Comparison of ENCODE assay signal across 30 cellular contexts in genomic region chr1:15014521-15014920, GRCh38.
DNase-seq lines count a peak whose midpoint lies in the region; ATAC-seq and TF ChIP-seq lines count a peak whose summit lies in the region.
"Had no signal": no experiment of that assay in that cellular context is flagged by ENCODE, and none has a peak within 500 bp of the region (broad histone marks: within the 10 kb centered on the region; RNA-seq: fewer than 3 reads in every experiment).

No MANE protein-coding gene starts in this region.

- H3K36me3 ChIP-seq in SK-N-SH (replicated peaks in 1 of 2; ENCODE audit: control insufficient read depth in 1 of 2, insufficient read depth in 2 of 2, low read length in 1 of 2) = peaks cover 0 to 6% of the 10 kb centered on the region in 2 experiments
- H3K36me3 ChIP-seq in gastroesophageal sphincter = no peaks in the 10 kb centered on the region
- no peaks in the 10 kb centered on the region for H3K36me3 ChIP-seq in smooth muscle cell (ENCODE audit: low read depth)
- H3K36me3 ChIP-seq: gastrocnemius medialis, lower lobe of right lung, ovary, SJSA1 had no signal

- H3K4me3 Mint-ChIP-seq in T-helper 2 cell treated with Interferon-gamma antibody and Interleukin-4, amounts not matched to agents 5 μg/mL and 100 μg/mL, for 36 hours = no peak overlapping the region
- H3K4me3 Mint-ChIP-seq: activated B cell treated with CpG ODN at 0.5 μM for 24 hours; activated CD4-positive, alpha-beta T cell treated with anti-CD3 and anti-CD28 coated beads, Interleukin-2, amount 10 ng/mL, durations not matched to agents 7 days and 5 days; activated naive CD8-positive, alpha-beta T cell treated with anti-CD3 and anti-CD28 coated beads, Interleukin-2, amount 10 ng/mL, durations not matched to agents 7 days and 5 days; activated T-cell treated with anti-CD3 and anti-CD28 coated beads, Interleukin-2, amount 50 U/mL, for 24 hours; CD4-positive, CD25-positive, alpha-beta regulatory T cell; central memory CD8-positive, alpha-beta T cell had no signal

- H3K4me2 ChIP-seq in SK-N-SH (no peak overlapping the region), smooth muscle cell (no peak overlapping the region)
- H3K4me2 ChIP-seq: hepatocyte had no signal

- CTCF ChIA-PET in SK-N-SH (lab: Yijun Ruan, JAX) = interaction anchor here (0.7 to 1.2 kb wide), 2 partner anchors 13 to 277 kb away, joined by 3 read pairs; no protein-coding TSS in a partner anchor

- H3K27me3 Mint-ChIP-seq in T-helper 2 cell treated with Interferon-gamma antibody and Interleukin-4, amounts not matched to agents 5 μg/mL and 100 μg/mL, for 36 hours (ENCODE audit: low read depth) = no peaks in the 10 kb centered on the region
- H3K27me3 Mint-ChIP-seq: activated CD4-positive, alpha-beta T cell treated with anti-CD3 and anti-CD28 coated beads, Interleukin-2, amount 10 ng/mL, durations not matched to agents 7 days and 5 days; activated naive CD8-positive, alpha-beta T cell treated with anti-CD3 and anti-CD28 coated beads, Interleukin-2, amount 10 ng/mL, durations not matched to agents 7 days and 5 days; activated T-cell treated with anti-CD3 and anti-CD28 coated beads, Interleukin-2, amount 50 U/mL, for 24 hours had no signal

- TF ChIP-seq EP300 in SK-N-SH (IDR thresholded peaks at IDR 0.05; ENCODE audit: borderline replicate concordance in 1 of 2, low read depth in 1 of 2, low read length in 1 of 2) (no peak), gastroesophageal sphincter (IDR thresholded peaks at IDR 0.05) (no peak)

- H3K27ac ChIP-seq in SK-N-SH (ENCODE audit: low read depth in 2 of 2, low read length in 1 of 2) (no peak overlapping the region), gastroesophageal sphincter (no peak overlapping the region), smooth muscle cell (ENCODE audit: low read depth) (no peak overlapping the region)
- H3K27ac ChIP-seq: gastrocnemius medialis, hepatocyte, lower lobe of right lung, ovary, RWPE1, SJSA1 had no signal

- H3K9me2 ChIP-seq in SK-N-SH = no peaks in the 10 kb centered on the region

- H3K79me2 ChIP-seq in SK-N-SH (ENCODE audit: insufficient read depth) (peaks cover 20% of the 10 kb centered on the region; the same call in 1 of the 2 replicates), smooth muscle cell (ENCODE audit: low read depth) (no peaks in the 10 kb centered on the region)
- H3K79me2 ChIP-seq: hepatocyte had no signal

- H3K4me3 ChIP-seq in SK-N-SH (ENCODE audit: low read depth in 2 of 2, low read length in 1 of 2) = no peak overlapping the region
- no peak overlapping the region for H3K4me3 ChIP-seq in gastroesophageal sphincter
- H3K4me3 ChIP-seq in smooth muscle cell = no peak overlapping the region
- H3K4me3 ChIP-seq: gastrocnemius medialis, GM12878, hepatocyte, lower lobe of right lung, ovary, SJSA1 had no signal

- no peaks in the 10 kb centered on the region for H3K36me3 Mint-ChIP-seq in T-helper 2 cell treated with Interferon-gamma antibody and Interleukin-4, amounts not matched to agents 5 μg/mL and 100 μg/mL, for 36 hours (ENCODE audit: low read depth)
- H3K36me3 Mint-ChIP-seq: activated naive CD8-positive, alpha-beta T cell treated with anti-CD3 and anti-CD28 coated beads, Interleukin-2, amount 10 ng/mL, durations not matched to agents 7 days and 5 days; CD4-positive, CD25-positive, alpha-beta regulatory T cell had no signal

- H3K4me1 Mint-ChIP-seq in T-helper 2 cell treated with Interferon-gamma antibody and Interleukin-4, amounts not matched to agents 5 μg/mL and 100 μg/mL, for 36 hours (ENCODE audit: low read depth) = no peaks in the 10 kb centered on the region
- H3K4me1 Mint-ChIP-seq: activated B cell treated with CpG ODN at 0.5 μM for 24 hours; CD4-positive, CD25-positive, alpha-beta regulatory T cell; central memory CD8-positive, alpha-beta T cell had no signal

- H3K27me3 ChIP-seq in SK-N-SH (ENCODE audit: insufficient read depth) = no peaks in the 10 kb centered on the region
- no peaks in the 10 kb centered on the region for H3K27me3 ChIP-seq in gastroesophageal sphincter
- no peaks in the 10 kb centered on the region for H3K27me3 ChIP-seq in smooth muscle cell (ENCODE audit: low read depth)
- H3K27me3 ChIP-seq: gastrocnemius medialis, hepatocyte, ovary, SJSA1 had no signal

- peak; percentile 77 for ATAC-seq in SK-N-SH treated with all-trans-retinoic acid at 6 μM for 48 hours
- ATAC-seq in gastroesophageal sphincter = peak; percentile 16
- ATAC-seq: gastrocnemius medialis, GM12878, lower lobe of right lung had no signal

- H2AFZ ChIP-seq in SK-N-SH (ENCODE audit: low read depth) (no peak overlapping the region), smooth muscle cell (ENCODE audit: low read depth) (no peak overlapping the region)
- H2AFZ ChIP-seq: hepatocyte had no signal

- WGBS in SK-N-SH (ENCODE audit: low lambda C conversion rate) = 77% methylated on average over 7 of the region's 11 CpGs
- WGBS in gastroesophageal sphincter (ENCODE audit: low coverage in 1 of 2), 2 donors = 44 to 47% methylated on average over 4 to 7 of the region's 11 CpGs
- WGBS in smooth muscle cell (ENCODE audit: low lambda C conversion rate) = 94% methylated on average over 11 of the region's 11 CpGs

- DNase-seq in SK-N-SH = no peak
- DNase-seq in NCI-H524 treated with DMSO at 0.1 percent for 48 hours (lab: John Stamatoyannopoulos, UW) = peak; percentile 8
- no peak for DNase-seq in smooth muscle cell (lab: John Stamatoyannopoulos, UW; ENCODE audit: unreplicated experiment)
- no peak for DNase-seq in T-helper 2 cell treated with Interferon-gamma antibody and Interleukin-4, amounts not matched to agents 5 μg/mL and 100 μg/mL, for 36 hours (ENCODE audit: low spot score)
- DNase-seq in NCI-H510A treated with DMSO at 0.1 percent for 48 hours (lab: John Stamatoyannopoulos, UW) = no peak
- no peak for DNase-seq in activated gamma-delta T cell treated with Interleukin-2 at 50 U/mL for 16 hours
- DNase-seq: activated B cell treated with CpG ODN at 0.5 μM for 24 hours; activated CD4-positive, alpha-beta T cell treated with anti-CD3 and anti-CD28 coated beads, Interleukin-2, amount 10 ng/mL, durations not matched to agents 7 days and 5 days; activated effector memory CD4-positive, alpha-beta T cell treated with anti-CD3 and anti-CD28 coated beads, Interleukin-2, amount 50 U/mL, for 16 hours; activated naive CD8-positive, alpha-beta T cell treated with anti-CD3 and anti-CD28 coated beads, Interleukin-2, amount 10 ng/mL, durations not matched to agents 7 days and 5 days; activated T-cell treated with anti-CD3 and anti-CD28 coated beads, Interleukin-2, amount 50 U/mL, for 24 hours; AML-193; CD4-positive, CD25-positive, alpha-beta regulatory T cell; EL; gastrocnemius medialis; lower lobe of right lung; NCI-H1105; NCI-H2081; NCI-H226; OCI-M1; ovary; stimulated activated naive CD4-positive, alpha-beta T cell; T-helper 1 cell had no signal

- no peak for TF ChIP-seq CTCF in SK-N-SH (IDR thresholded peaks at IDR 0.05)
- TF ChIP-seq CTCF in gastroesophageal sphincter (IDR thresholded peaks at IDR 0.05) = no peak
- no peak for TF ChIP-seq CTCF in smooth muscle cell (IDR thresholded peaks at IDR 0.05; ENCODE audit: borderline replicate concordance, insufficient read depth, poor library complexity, severe bottlenecking)

- H3F3A ChIP-seq in SK-N-SH (replicated peaks; ENCODE audit: insufficient read depth) (no peaks in the 10 kb centered on the region), smooth muscle cell (ENCODE audit: low read depth) (no peaks in the 10 kb centered on the region)

- TF ChIP-seq RAD21 in SK-N-SH (IDR thresholded peaks at IDR 0.05; ENCODE audit: low read length) = no peak

- POLR2A ChIA-PET in SK-N-SH (lab: Yijun Ruan, JAX) = no interaction called here

- no peak overlapping the region for H3K9ac ChIP-seq in SK-N-SH
- no peak overlapping the region for H3K9ac ChIP-seq in smooth muscle cell (ENCODE audit: low read depth)

- H3K9me3 ChIP-seq in SK-N-SH = no peaks in the 10 kb centered on the region
- no peaks in the 10 kb centered on the region for H3K9me3 ChIP-seq in gastroesophageal sphincter
- H3K9me3 ChIP-seq in smooth muscle cell (replicated peaks; ENCODE audit: low read depth) = no peaks in the 10 kb centered on the region
- H3K9me3 ChIP-seq: gastrocnemius medialis, lower lobe of right lung, ovary, SJSA1 had no signal

- H3K9me3 Mint-ChIP-seq in T-helper 2 cell treated with Interferon-gamma antibody and Interleukin-4, amounts not matched to agents 5 μg/mL and 100 μg/mL, for 36 hours = no peaks in the 10 kb centered on the region
- H3K9me3 Mint-ChIP-seq: activated B cell treated with CpG ODN at 0.5 μM for 24 hours; activated CD4-positive, alpha-beta T cell treated with anti-CD3 and anti-CD28 coated beads, Interleukin-2, amount 10 ng/mL, durations not matched to agents 7 days and 5 days; activated T-cell treated with anti-CD3 and anti-CD28 coated beads, Interleukin-2, amount 50 U/mL, for 24 hours; central memory CD8-positive, alpha-beta T cell had no signal

- H3K27ac Mint-ChIP-seq in T-helper 2 cell treated with Interferon-gamma antibody and Interleukin-4, amounts not matched to agents 5 μg/mL and 100 μg/mL, for 36 hours = no peak overlapping the region
- H3K27ac Mint-ChIP-seq: activated B cell treated with CpG ODN at 0.5 μM for 24 hours; activated CD4-positive, alpha-beta T cell treated with anti-CD3 and anti-CD28 coated beads, Interleukin-2, amount 10 ng/mL, durations not matched to agents 7 days and 5 days; activated naive CD8-positive, alpha-beta T cell treated with anti-CD3 and anti-CD28 coated beads, Interleukin-2, amount 10 ng/mL, durations not matched to agents 7 days and 5 days; activated T-cell treated with anti-CD3 and anti-CD28 coated beads, Interleukin-2, amount 50 U/mL, for 24 hours; CD4-positive, CD25-positive, alpha-beta regulatory T cell had no signal

- TF ChIP-seq POLR2A in gastroesophageal sphincter (IDR thresholded peaks at IDR 0.05) = no peak

- H3K4me1 ChIP-seq in SK-N-SH (ENCODE audit: control insufficient read depth in 1 of 2, insufficient read depth in 2 of 2, low read depth in 1 of 2, low read length in 1 of 2) (no peaks in the 10 kb centered on the region; a peak in 1 of 4 replicates), gastroesophageal sphincter (peaks cover 0 to 11% (median 0%) of the 10 kb centered on the region in 3 donors), smooth muscle cell (ENCODE audit: low read depth) (no peaks in the 10 kb centered on the region)
- H3K4me1 ChIP-seq: gastrocnemius medialis, SJSA1 had no signal

- H4K20me1 ChIP-seq in SK-N-SH (ENCODE audit: insufficient read depth) = 0 out of 2 replicates have a peak, but pooled peaks cover 2% of the 10 kb centered on the region
- H4K20me1 ChIP-seq in smooth muscle cell (ENCODE audit: low read depth) = no peaks in the 10 kb centered on the region

TF ChIP-seq in SK-N-SH treated with all-trans-retinoic acid at 6 μM for 48 hours, 23 proteins besides CTCF, POLR2A, EP300 and RAD21 (continues in another document):
- TF ChIP-seq ZFP30 (CRISPR knock-in tag; IDR thresholded peaks at IDR 0.05) (no peak), SNAI2 (CRISPR knock-in tag; IDR thresholded peaks at IDR 0.05) (no peak)

TF ChIP-seq in SK-N-SH, 30 proteins besides CTCF, POLR2A, EP300 and RAD21 (continues in another document):
- TF ChIP-seq RXRA (IDR thresholded peaks at IDR 0.05; ENCODE audit: borderline replicate concordance, low read depth) (no peak), NFIC (IDR thresholded peaks at IDR 0.05; ENCODE audit: borderline replicate concordance) (no peak), FOXM1 (IDR thresholded peaks at IDR 0.05; ENCODE audit: low read depth) (no peak)
